27 cellular contexts compared by ENCODE assay signal in the genomic region with DNA sequence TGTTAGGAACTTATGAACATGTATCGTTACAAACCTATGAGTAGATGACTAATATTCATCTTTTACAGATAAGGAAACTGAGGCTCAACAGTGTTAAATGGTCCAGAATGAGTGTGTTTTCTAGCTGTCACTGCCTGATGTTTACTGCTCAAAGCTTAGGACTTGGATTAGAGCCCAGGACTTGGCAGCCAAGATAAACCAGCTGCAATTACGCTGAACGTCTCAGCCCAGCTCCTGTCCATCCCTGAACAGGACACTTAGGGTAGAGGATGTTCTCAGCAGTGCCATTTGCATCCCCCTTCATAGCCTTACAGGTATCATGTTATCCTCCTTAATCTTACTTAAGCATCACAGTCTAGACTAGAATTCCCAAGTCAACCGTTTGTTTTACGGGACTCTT.
"Had no signal": no experiment of that assay in that cellular context is flagged by ENCODE, and none has a peak within 500 bp of the region (broad histone marks: within the 10 kb centered on the region; RNA-seq: fewer than 3 reads in every experiment).

No MANE protein-coding gene starts in this region.

- H3K27ac ChIP-seq: ascending aorta, body of pancreas, Peyer's patch had no signal

- H3K36me3 ChIP-seq: ascending aorta, Peyer's patch had no signal

- H3K4me1 ChIP-seq: ascending aorta, body of pancreas had no signal

- DNase-seq: activated B cell treated with CpG ODN at 0.5 μM for 24 hours; activated CD4-positive, alpha-beta T cell treated with anti-CD3 and anti-CD28 coated beads for 1 hour; activated CD4-positive, alpha-beta T cell treated with anti-CD3 and anti-CD28 coated beads, Interleukin-2, amount 10 ng/mL, durations not matched to agents 24 days and 14 days; activated CD4-positive, alpha-beta T cell treated with anti-CD3 and anti-CD28 coated beads, Interleukin-2, amount 50 U/mL, for 48 hours; activated CD8-positive, alpha-beta memory T cell treated with anti-CD3 and anti-CD28 coated beads, Interleukin-2, amount 10 ng/mL, durations not matched to agents 7 days and 5 days; activated effector memory CD4-positive, alpha-beta T cell treated with anti-CD3 and anti-CD28 coated beads, Interleukin-2, amount 50 U/mL, for 16 hours; activated naive CD4-positive, alpha-beta T cell treated with Interleukin-2 at 50 U/mL for 16 hours; activated naive CD8-positive, alpha-beta T cell treated with anti-CD3 and anti-CD28 coated beads, Interleukin-2, amount 50 U/mL, for 24 hours; activated T-cell treated with anti-CD3 and anti-CD28 coated beads, Interleukin-2, amount 50 U/mL, for 4 hours; amniotic stem cell; body of pancreas; MM.1S; NCI-H1105; NCI-H1436; NCI-H187; NCI-H2081; NCI-H2171; NCI-H2227 treated with DMSO at 0.1 percent for 48 hours; NCI-H446 treated with DMSO at 0.1 percent for 48 hours; NCI-H524 treated with DMSO at 0.1 percent for 48 hours; NCI-H748 treated with DMSO at 0.1 percent for 48 hours; Peyer's patch; SIG-M5; T-helper 17 cell; T1000 had no signal

- H3K9me3 ChIP-seq: ascending aorta, body of pancreas, Peyer's patch had no signal

- ATAC-seq: activated CD8-positive, alpha-beta memory T cell treated with anti-CD3 and anti-CD28 coated beads, Interleukin-2, amount 10 ng/mL, durations not matched to agents 7 days and 5 days; activated naive CD4-positive, alpha-beta T cell treated with anti-CD3 and anti-CD28 coated beads, Interleukin-2, amount 50 U/mL, for 72 hours; activated naive CD8-positive, alpha-beta T cell treated with anti-CD3 and anti-CD28 coated beads, Interleukin-2, amount 50 U/mL, for 24 hours; activated T-cell treated with anti-CD3 and anti-CD28 coated beads, Interleukin-2, amount 50 U/mL, for 4 hours; body of pancreas; T-helper 17 cell had no signal

- H3K4me3 ChIP-seq: ascending aorta, body of pancreas, Peyer's patch had no signal

- H3K27me3 ChIP-seq: ascending aorta, body of pancreas, Peyer's patch had no signal
